Comparison of ENCODE assay signal across 1 cellular context in genomic region chr18:3448845-3449701, GRCh38.
TF ChIP-seq lines count a peak whose summit lies in the region.

No MANE protein-coding gene starts in this region.

TF ChIP-seq in HepG2, 621 proteins besides CTCF, POLR2A, EP300 and RAD21 (continued from another document and continues in another):
- no peak; the same call in 1 of the 2 replicates for TF ChIP-seq FOXO1 (CRISPR knock-in tag; IDR thresholded peaks at IDR 0.05)
- no peak for TF ChIP-seq CAMTA2 (CRISPR knock-in tag; IDR thresholded peaks at IDR 0.05; ENCODE audit: borderline replicate concordance)
- no peak for TF ChIP-seq HNRNPH1 (optimal IDR thresholded peaks at IDR 0.05; ENCODE audit: low read depth, low read length)
- peak; percentile 70; the same call in 1 of the 2 replicates for TF ChIP-seq DMAP1 (CRISPR knock-in tag; IDR thresholded peaks at IDR 0.05)
- peak; percentile 44; the same call in 1 of the 2 replicates for TF ChIP-seq ZNF574 (CRISPR knock-in tag; IDR thresholded peaks at IDR 0.05)
- TF ChIP-seq ARNTL (CRISPR knock-in tag; IDR thresholded peaks at IDR 0.05): peak; percentile 22; the same call in 1 of the 2 replicates
- no peak for TF ChIP-seq FUBP1 (CRISPR knock-in tag; IDR thresholded peaks at IDR 0.05; ENCODE audit: borderline replicate concordance)
- TF ChIP-seq ZNF703 (CRISPR knock-in tag; IDR thresholded peaks at IDR 0.05; ENCODE audit: borderline replicate concordance): peak; percentile 40; the same call in 1 of the 2 replicates
- TF ChIP-seq TEAD3 (CRISPR knock-in tag; optimal IDR thresholded peaks at IDR 0.05; ENCODE audit: borderline replicate concordance): no peak
- TF ChIP-seq TEF (CRISPR knock-in tag; IDR thresholded peaks at IDR 0.05): no peak
- no peak for TF ChIP-seq CC2D1A (CRISPR knock-in tag; IDR thresholded peaks at IDR 0.05)
- TF ChIP-seq SIX4 (CRISPR knock-in tag; IDR thresholded peaks at IDR 0.05): peak; percentile 17
- TF ChIP-seq MXD1 (CRISPR knock-in tag; IDR thresholded peaks at IDR 0.05): 0 out of 2 replicates have a peak, but pooled peaks have one; percentile 27
- no peak for TF ChIP-seq ZNF44 (CRISPR knock-in tag; IDR thresholded peaks at IDR 0.05)
- TF ChIP-seq POLR2AphosphoS2 (IDR thresholded peaks at IDR 0.05; ENCODE audit: low read depth, low read length): no peak
- TF ChIP-seq TBX2 (CRISPR knock-in tag; IDR thresholded peaks at IDR 0.05; ENCODE audit: borderline replicate concordance): peak; percentile 83
- no peak for TF ChIP-seq EEA1 (CRISPR knock-in tag; IDR thresholded peaks at IDR 0.05; ENCODE audit: borderline replicate concordance)
- TF ChIP-seq ATF1 (CRISPR knock-in tag; IDR thresholded peaks at IDR 0.05): 0 out of 2 replicates have a peak, but pooled peaks have one; percentile 13
- peak; percentile 95; the same call in 1 of the 2 replicates for TF ChIP-seq ZBTB10 (CRISPR knock-in tag; IDR thresholded peaks at IDR 0.05; ENCODE audit: borderline replicate concordance)
- TF ChIP-seq PHF21A (CRISPR knock-in tag; IDR thresholded peaks at IDR 0.05): no peak
- TF ChIP-seq ZNF770 (CRISPR knock-in tag; IDR thresholded peaks at IDR 0.05): no peak
- TF ChIP-seq EED (CRISPR knock-in tag; IDR thresholded peaks at IDR 0.05): no peak
- TF ChIP-seq ZNF367 (CRISPR knock-in tag; IDR thresholded peaks at IDR 0.05; ENCODE audit: borderline replicate concordance): 0 out of 2 replicates have a peak, but pooled peaks have one; percentile 71
- TF ChIP-seq ARID4A (CRISPR knock-in tag; IDR thresholded peaks at IDR 0.05; ENCODE audit: borderline replicate concordance): peak; percentile 54; the same call in 1 of the 2 replicates
- TF ChIP-seq DMTF1 (CRISPR knock-in tag; IDR thresholded peaks at IDR 0.05): no peak
- TF ChIP-seq ZNF160 (CRISPR knock-in tag; IDR thresholded peaks at IDR 0.05): no peak
- TF ChIP-seq ZNF142 (CRISPR knock-in tag; IDR thresholded peaks at IDR 0.05): no peak
- TF ChIP-seq ZNF674 (CRISPR knock-in tag; IDR thresholded peaks at IDR 0.05; ENCODE audit: low read depth): no peak
- TF ChIP-seq PLRG1 (conservative IDR thresholded peaks at IDR 0.05): no peak
- no peak; the same call in 1 of the 2 replicates for TF ChIP-seq TARDBP (CRISPR knock-in tag; IDR thresholded peaks at IDR 0.05)
- TF ChIP-seq RBM22 (optimal IDR thresholded peaks at IDR 0.05; ENCODE audit: low read length): peak; percentile 42
- TF ChIP-seq MIER3 (CRISPR knock-in tag; IDR thresholded peaks at IDR 0.05; ENCODE audit: borderline replicate concordance): no peak
- peak; percentile 72 for TF ChIP-seq ZNF335 (CRISPR knock-in tag; IDR thresholded peaks at IDR 0.05)
